In genomic region chr12:42332301-42332894, GRCh38 we compare ENCODE assay signal across 8 cellular contexts. TPM values are rescaled to one million over a fixed set of nuclear protein-coding genes. Genes with fewer than 3 reads are reported as not detected.
DNase-seq lines count a peak whose midpoint lies in the region; ATAC-seq, FAIRE-seq and TF ChIP-seq lines count a peak whose summit lies in the region.

No MANE protein-coding gene starts in this region.

- H4K20me1 ChIP-seq in keratinocyte (ENCODE audit: control insufficient read depth, extremely low read depth, insufficient read depth, low read length) = peaks cover 9% of the 10 kb centered on the region

- no peak for FAIRE-seq in keratinocyte (lab: Jason Lieb, UNC)

- H2AFZ ChIP-seq in keratinocyte (ENCODE audit: control insufficient read depth, low read length) = no peak overlapping the region

- H3K9me3 ChIP-seq in keratinocyte (ENCODE audit: control insufficient read depth, low read depth, low read length) (no peaks in the 10 kb centered on the region), transverse colon (no peaks in the 10 kb centered on the region)

- H3K4me2 ChIP-seq in keratinocyte (ENCODE audit: control insufficient read depth, extremely low read depth, insufficient read depth, low read depth, low read length) = no peak overlapping the region

- peaks cover 3% of the 10 kb centered on the region for H3K9me1 ChIP-seq in keratinocyte (ENCODE audit: control insufficient read depth, extremely low read depth, insufficient read depth, low read length)

- H3K27ac ChIP-seq in keratinocyte (ENCODE audit: control insufficient read depth, insufficient read depth, low read length) (no peak overlapping the region), transverse colon (no peak overlapping the region)

- peak overlapping the region in 1 of 5 experiments; percentile 58 for H3K27ac Mint-ChIP-seq in brain

- in situ Hi-C loops in transverse colon (cut with MboI; ENCODE audit: low pct_ligation_motif_present in 1 of 4, low pct_unique_long_range_greater_than_20kb in 1 of 4, low sequenced_read_pairs in 3 of 4) = loop anchor here in 3 of 4 donors (10.0 kb wide), 2 partner anchors 188 to 198 kb away; partner anchors contain the start of gene GXYLT1 (in 1 of the 3)

- H3K4me1 Mint-ChIP-seq in brain = peaks cover 69% of the 10 kb centered on the region

- H3K9me3 Mint-ChIP-seq in brain = no peaks in the 10 kb centered on the region

- no peak for TF ChIP-seq POLR2A in transverse colon (IDR thresholded peaks at IDR 0.05)

- TF ChIP-seq EP300 in transverse colon (IDR thresholded peaks at IDR 0.05; ENCODE audit: low read depth) = no peak

- H3K4me3 Mint-ChIP-seq in brain = peak overlapping the region in 2 of 5 experiments; percentile 5 to 7

- TF ChIP-seq CTCF in brain (conservative IDR thresholded peaks at IDR 0.05) (peak; percentile 77 to 79), keratinocyte (optimal IDR thresholded peaks at IDR 0.05 in 1 of 3, IDR thresholded peaks at IDR 0.05 in 1 of 3, conservative IDR thresholded peaks at IDR 0.05 in 1 of 3; ENCODE audit: extremely low read depth in 1 of 3, insufficient read depth in 2 of 3, low read length in 3 of 3) (peak in 2 of 3 experiments; percentile 28 to 38), transverse colon (IDR thresholded peaks at IDR 0.05) (peak; percentile 51 to 64 (median 60))

- H3K27me3 ChIP-seq in keratinocyte (ENCODE audit: control insufficient read depth, extremely low read depth, insufficient read depth, low read length) = no peaks in the 10 kb centered on the region
- H3K27me3 ChIP-seq in transverse colon = no peaks in the 10 kb centered on the region

- WGBS in transverse colon (ENCODE audit: low coverage in 1 of 2), 2 donors = 31 to 33% methylated on average over 4 of the region's 4 CpGs

- H3K36me3 Mint-ChIP-seq in brain = peaks cover 20% of the 10 kb centered on the region

- H3K4me3 ChIP-seq in keratinocyte (ENCODE audit: control insufficient read depth in 2 of 3, extremely low read depth in 1 of 3, insufficient read depth in 2 of 3, low read depth in 1 of 3, low read length in 3 of 3) (no peak overlapping the region), transverse colon (no peak overlapping the region)

- ATAC-seq in GM18909 (IDR thresholded peaks at IDR 0.05; ENCODE audit: poor library complexity, unreplicated experiment) (peak; percentile 86), HG03354 (IDR thresholded peaks at IDR 0.05; ENCODE audit: poor library complexity, severe bottlenecking, unreplicated experiment) (peak; percentile 82)

- dilution Hi-C loops in keratinocyte (cut with MboI; ENCODE audit: extremely low pct_ligation_motif_present, low sequenced_read_pairs) = no loop called here

- DNase-seq in D341Med (ENCODE audit: low spot score) = peak; percentile 51
- peak; percentile 42 for DNase-seq in NCI-H526 treated with DMSO at 0.1 percent for 48 hours (lab: John Stamatoyannopoulos, UW)
- no peak for DNase-seq in keratinocyte (ENCODE audit: low read depth, low spot score)
- DNase-seq in transverse colon = no peak
- no peak for DNase-seq in islet precursor cell

- H3K4me1 ChIP-seq in keratinocyte (ENCODE audit: control insufficient read depth, extremely low read depth, insufficient read depth, low read length) (peaks cover 11% of the 10 kb centered on the region), transverse colon (peaks cover 6 to 18% (median 7%) of the 10 kb centered on the region in 4 donors)

- no peaks in the 10 kb centered on the region for H3K27me3 Mint-ChIP-seq in brain

- H3K9ac ChIP-seq in keratinocyte (ENCODE audit: control insufficient read depth, extremely low read depth, insufficient read depth, low read length) = no peak overlapping the region

- intact Hi-C loops in transverse colon (cut with DNase I; ENCODE audit: low total_unique reads) = loop anchor here (5.0 kb wide), 1 partner anchor 205 kb away; no protein-coding TSS in a partner anchor

- H3K36me3 ChIP-seq in keratinocyte (ENCODE audit: control insufficient read depth in 2 of 2, extremely low read depth in 1 of 2, insufficient read depth in 2 of 2, low read length in 2 of 2) (peaks cover 0 to 3% of the 10 kb centered on the region in 2 experiments), transverse colon (peaks cover 0 to 10% (median 4%) of the 10 kb centered on the region in 4 donors)

- peaks cover 92% of the 10 kb centered on the region for H3K79me2 ChIP-seq in keratinocyte (ENCODE audit: control insufficient read depth, insufficient read depth, low read length)

RNA-seq across cellular contexts. Expression of gene PPHLN1, which starts 6.4 kb away (rescaled TPM):
- polyA plus RNA-seq in brain (ENCODE audit: insufficient read depth, low read depth, low replicate concordance) (30.7 TPM), keratinocyte (57.0 to 95.5 TPM (median 79.5 TPM) in 3 replicates)
- polyA plus RNA-seq in keratinocyte (2011; ENCODE audit: low read depth) = 67.8 TPM
- 43.8 and 72.2 TPM in 2 replicates for polyA plus RNA-seq in keratinocyte (2011; cell fraction: cytosol; rRNA removed)
- 88.0 and 129 TPM in 2 replicates for polyA plus RNA-seq in keratinocyte (2011; cell fraction: nucleus; rRNA removed)
- 38.5 and 68.0 TPM in 2 replicates for polyA plus RNA-seq in keratinocyte (2012; ENCODE audit: low replicate concordance)
- polyA minus RNA-seq in keratinocyte = 7.4 to 64.3 TPM (median 22.4 TPM) in 3 replicates
- polyA minus RNA-seq in keratinocyte (2011; cell fraction: cytosol; rRNA and poly(A)+ RNA removed) = 32.4 TPM
- 38.4 and 75.8 TPM in 2 replicates for polyA minus RNA-seq in keratinocyte (2011; cell fraction: nucleus; rRNA and poly(A)+ RNA removed)
- total RNA-seq in transverse colon = 100 to 1,000 TPM in 1 of 4 donors, 10 to 100 TPM in 3; 44.9 to 324 (median 59.6) TPM

RNA-seq across cellular contexts. Expression of gene ZCRB1, which starts 6.5 kb away (rescaled TPM):
- 65.3 TPM for polyA plus RNA-seq in brain (ENCODE audit: insufficient read depth, low read depth, low replicate concordance)
- polyA plus RNA-seq in keratinocyte = 29.9 to 41.6 TPM (median 39.1 TPM) in 3 replicates
- 150 TPM for polyA plus RNA-seq in keratinocyte (2011; ENCODE audit: low read depth)
- 28.9 and 41.3 TPM in 2 replicates for polyA plus RNA-seq in keratinocyte (2011; cell fraction: cytosol; rRNA removed)
- 4.4 and 9.0 TPM in 2 replicates for polyA plus RNA-seq in keratinocyte (2011; cell fraction: nucleus; rRNA removed)
- 51.3 and 61.9 TPM in 2 replicates for polyA plus RNA-seq in keratinocyte (2012; ENCODE audit: low replicate concordance)
- 11.8 to 21.0 TPM (median 16.4 TPM) in 3 replicates for polyA minus RNA-seq in keratinocyte
- polyA minus RNA-seq in keratinocyte (2011; cell fraction: cytosol; rRNA and poly(A)+ RNA removed) = 17.6 TPM
- polyA minus RNA-seq in keratinocyte (2011; cell fraction: nucleus; rRNA and poly(A)+ RNA removed) = 6.0 and 7.4 TPM in 2 replicates
- 10 to 100 TPM in 3 of 4 donors, 1 to 10 TPM in 1; 3.4 to 22.7 (median 15.2) TPM for total RNA-seq in transverse colon

Comparison
In these comparisons a context has a peak if more than half of its experiments do, and no peak if none do; other contexts are left out.
1. DNase-seq: peak in D341Med (single experiment) and NCI-H526 treated with DMSO at 0.1 percent for 48 hours (single experiment); none in keratinocyte (single experiment), transverse colon (single experiment) and islet precursor cell (single experiment).
2. Peak in every context shown above with its lines, with median percentiles within 50 percentile points of each other: CTCF ChIP-seq.